ENCODE assay signal across 17 cellular contexts in the genomic region with DNA sequence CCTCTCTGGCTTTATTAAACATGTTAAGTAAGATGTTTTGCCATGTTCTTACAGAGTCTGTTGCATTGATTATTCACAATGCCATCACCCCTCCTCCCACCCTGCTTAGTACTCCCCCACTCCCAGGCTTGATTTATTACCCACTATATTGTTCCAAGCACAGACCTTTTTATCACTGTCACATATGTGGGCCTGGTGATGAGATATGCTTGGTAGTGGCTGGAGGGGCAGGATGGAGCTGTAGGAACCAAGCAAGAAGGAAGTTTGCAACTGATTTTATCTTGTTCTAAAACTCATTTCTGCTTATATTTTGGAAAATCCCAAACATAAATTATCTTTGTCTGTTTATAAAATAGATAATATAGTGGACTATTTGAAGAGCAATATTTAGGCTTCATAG.
"Had no signal": no experiment of that assay in that cellular context is flagged by ENCODE, and none has a peak within 500 bp of the region (broad histone marks: within the 10 kb centered on the region; RNA-seq: fewer than 3 reads in every experiment).

No MANE protein-coding gene starts in this region.

- H3K36me3 ChIP-seq: esophagus squamous epithelium, neural progenitor cell, pancreas had no signal

- DNase-seq: effector memory CD8-positive, alpha-beta T cell; esophagus squamous epithelium; foreskin fibroblast; kidney; left cardiac atrium; left ventricle myocardium superior; natural killer cell; nucleus accumbens; pancreas; right cardiac atrium; small intestine; stimulated activated CD4-positive, alpha-beta T cell treated with anti-CD3 and anti-CD28 coated beads, Interleukin-12 subunit alpha, Interleukin-12 subunit beta, amount 100 ng/mL, for 4 hours; stimulated activated CD4-positive, alpha-beta T cell treated with anti-CD3 and anti-CD28 coated beads, Interleukin-2, amount 100 ng/mL, for 48 hours; stimulated activated naive CD4-positive, alpha-beta T cell treated with Interleukin-2 at 50 U/mL for 16 hours had no signal

- H3K9me3 ChIP-seq: esophagus squamous epithelium, pancreas had no signal

- H3K27ac ChIP-seq: esophagus squamous epithelium, hepatocyte, neural progenitor cell, pancreas had no signal

- FAIRE-seq: colon, kidney, pancreas, small intestine had no signal

- H3K4me1 ChIP-seq: esophagus squamous epithelium, neural progenitor cell, pancreas had no signal

- ATAC-seq: effector memory CD8-positive, alpha-beta T cell; left cardiac atrium; left ventricle myocardium superior; natural killer cell; pancreas; right cardiac atrium had no signal

- H3K4me3 ChIP-seq: esophagus squamous epithelium, hepatocyte, neural progenitor cell, pancreas had no signal

- H3K27me3 ChIP-seq: esophagus squamous epithelium, hepatocyte, neural progenitor cell, pancreas had no signal
